In the genomic region with DNA sequence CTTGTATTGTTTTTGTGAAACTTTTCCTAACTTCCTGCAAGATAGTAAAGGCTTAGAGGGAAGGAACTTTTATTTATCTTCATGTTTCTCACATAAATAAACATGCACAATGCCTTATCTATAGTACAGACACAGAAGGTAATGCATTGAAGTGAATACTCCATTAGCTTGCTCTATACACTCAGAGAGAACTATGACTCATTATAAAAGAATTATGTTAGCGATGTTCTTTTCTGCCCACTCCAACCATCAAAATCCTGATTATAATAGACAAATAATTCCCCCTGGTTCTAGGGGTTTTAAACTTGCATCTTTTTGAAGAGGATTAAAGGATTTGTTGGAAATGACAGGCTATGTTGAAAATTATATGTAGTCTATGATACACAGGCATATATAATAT, we compare ENCODE assay signal across 19 cellular contexts.
A peak's percentile ranks its signal among the peaks of the same experiment; 100 is the strongest.
DNase-seq lines count a peak whose midpoint lies in the region; ATAC-seq, FAIRE-seq and TF ChIP-seq lines count a peak whose summit lies in the region.
"Had no signal": no experiment of that assay in that cellular context is flagged by ENCODE, and none has a peak within 500 bp of the region (broad histone marks: within the 10 kb centered on the region; RNA-seq: fewer than 3 reads in every experiment).

No MANE protein-coding gene starts in this region.

- H3K27me3 Mint-ChIP-seq in glutamatergic neuron (ENCODE audit: unreplicated experiment): no peaks in the 10 kb centered on the region
- H3K27me3 Mint-ChIP-seq: B cell; CD4-positive, alpha-beta T cell had no signal

- H3K27ac ChIP-seq in HEK293 (ENCODE audit: extremely low read depth, low read depth, low read length): no peak overlapping the region
- peak overlapping the region; percentile 75 for H3K27ac ChIP-seq in SJCRH30
- no peak overlapping the region for H3K27ac ChIP-seq in endothelial cell of umbilical vein (ENCODE audit: insufficient read depth, low read depth, low read length)
- H3K27ac ChIP-seq in ascending aorta: no peak overlapping the region
- H3K27ac ChIP-seq: SJSA1 had no signal

- CTCF ChIA-PET in HEK293 (lab: Yijun Ruan, JAX) (interaction anchor here (0.9 kb wide), 1 partner anchor 75 kb away, joined by 3 read pairs; no protein-coding TSS in a partner anchor), endothelial cell of umbilical vein (lab: Charles Lee) (no interaction called here)

- BruUV-seq in endothelial cell of umbilical vein (replicated peaks; lab: Mats Ljungman, UMichigan): no TSS peak

- no peaks in the 10 kb centered on the region for H3K79me2 ChIP-seq in endothelial cell of umbilical vein (ENCODE audit: control insufficient read depth, insufficient read depth, low read length)

- TF ChIP-seq POLR2A in endothelial cell of umbilical vein (IDR thresholded peaks at IDR 0.05; ENCODE audit: low read depth, low read length): no peak

- POLR2A ChIA-PET in HEK293 (lab: Yijun Ruan, JAX) (no interaction called here), endothelial cell of umbilical vein (lab: Charles Lee) (no interaction called here)

- no peak overlapping the region for H3K9ac ChIP-seq in endothelial cell of umbilical vein (replicated peaks; ENCODE audit: extremely low read depth, insufficient read depth, low read length)

- dilution Hi-C loops in endothelial cell of umbilical vein (cut with MboI; ENCODE audit: extremely low pct_ligation_motif_present, low sequenced_read_pairs): no loop called here

- intact Hi-C loops in endothelial cell of umbilical vein (cut with micrococcal nuclease) (no loop called here), ascending aorta (cut with DNase I) (no loop called here)

- DNase-seq in SJCRH30 (peak in 1 of 2 experiments; percentile 34), endothelial cell of umbilical vein (ENCODE audit: low read depth, low spot score) (no peak), putamen (ENCODE audit: low spot score) (peak; percentile 18), ascending aorta (ENCODE audit: low spot score in 2 of 2) (no peak), glutamatergic neuron (no peak)
- DNase-seq: CD4-positive, alpha-beta T cell; DMS79 treated with DMSO at 0.1 percent for 48 hours; GDM1; Karpas-422; NCI-H187 treated with DMSO at 0.1 percent for 48 hours; NCI-H774 had no signal

- H3K36me3 ChIP-seq in HEK293 (ENCODE audit: control insufficient read depth in 2 of 2, insufficient read depth in 1 of 2, low read length in 2 of 2) (no peaks in the 10 kb centered on the region), SJCRH30 (no peaks in the 10 kb centered on the region; the same call in 1 of the 2 replicates), endothelial cell of umbilical vein (ENCODE audit: control insufficient read depth in 2 of 2, extremely low read depth in 1 of 2, insufficient read depth in 2 of 2, low read length in 2 of 2) (no peaks in the 10 kb centered on the region), ascending aorta (no peaks in the 10 kb centered on the region)
- H3K36me3 ChIP-seq: SJSA1 had no signal

- no peak for FAIRE-seq in endothelial cell of umbilical vein (lab: Jason Lieb, UNC)
- FAIRE-seq: GM12892, H1, RCC 7860 had no signal

- H3K4me3 ChIP-seq in HEK293 (ENCODE audit: low read depth, low read length): no peak overlapping the region
- H3K4me3 ChIP-seq in SJCRH30: 0 out of 2 replicates have a peak overlapping the region, but pooled peaks have one; percentile 5
- no peak overlapping the region for H3K4me3 ChIP-seq in endothelial cell of umbilical vein (replicated peaks in 1 of 3; ENCODE audit: insufficient read depth in 1 of 3, low read depth in 1 of 3, low read length in 3 of 3)
- H3K4me3 ChIP-seq in ascending aorta: no peak overlapping the region
- H3K4me3 ChIP-seq: SJSA1 had no signal

- H3K27me3 ChIP-seq in SJCRH30: no peaks in the 10 kb centered on the region
- no peaks in the 10 kb centered on the region for H3K27me3 ChIP-seq in endothelial cell of umbilical vein (ENCODE audit: control insufficient read depth in 2 of 2, insufficient read depth in 2 of 2, low read length in 2 of 2)
- H3K27me3 ChIP-seq in ascending aorta: no peaks in the 10 kb centered on the region
- H3K27me3 ChIP-seq: SJSA1 had no signal

- TF ChIP-seq CTCF in HEK293 (tag by site-specific recombination; IDR thresholded peaks at IDR 0.05) (no peak), endothelial cell of umbilical vein (IDR thresholded peaks at IDR 0.05; ENCODE audit: extremely low read depth in 1 of 2, insufficient read depth in 1 of 2, low read depth in 1 of 2, low read length in 2 of 2) (no peak), ascending aorta (IDR thresholded peaks at IDR 0.05) (no peak), glutamatergic neuron (IDR thresholded peaks at IDR 0.05; ENCODE audit: partially characterized antibody, unreplicated experiment) (no peak)

- H3K9me3 ChIP-seq in HEK293 (ENCODE audit: control insufficient read depth, insufficient read depth, low read depth, low read length): no peaks in the 10 kb centered on the region
- no peaks in the 10 kb centered on the region for H3K9me3 ChIP-seq in SJCRH30 (replicated peaks)
- no peaks in the 10 kb centered on the region for H3K9me3 ChIP-seq in endothelial cell of umbilical vein (replicated peaks; ENCODE audit: control insufficient read depth, insufficient read depth, low read length)
- no peaks in the 10 kb centered on the region for H3K9me3 ChIP-seq in ascending aorta
- H3K9me3 ChIP-seq: SJSA1 had no signal

- no peak overlapping the region for H3K4me3 Mint-ChIP-seq in glutamatergic neuron (ENCODE audit: unreplicated experiment)
- H3K4me3 Mint-ChIP-seq: B cell; CD4-positive, alpha-beta T cell had no signal

- no peaks in the 10 kb centered on the region for H3K36me3 Mint-ChIP-seq in glutamatergic neuron (ENCODE audit: unreplicated experiment)

- no peak overlapping the region for H3K4me2 ChIP-seq in endothelial cell of umbilical vein (ENCODE audit: insufficient read depth, low read length)

- peaks cover 19% of the 10 kb centered on the region for H3K4me1 Mint-ChIP-seq in glutamatergic neuron (ENCODE audit: low read depth, unreplicated experiment)
- H3K4me1 Mint-ChIP-seq: B cell had no signal

- no peaks in the 10 kb centered on the region for H4K20me1 ChIP-seq in endothelial cell of umbilical vein (replicated peaks; ENCODE audit: control insufficient read depth, extremely low read depth, insufficient read depth, low read length)

- H3K9me3 Mint-ChIP-seq in glutamatergic neuron (ENCODE audit: unreplicated experiment): no peaks in the 10 kb centered on the region
- H3K9me3 Mint-ChIP-seq: CD4-positive, alpha-beta T cell had no signal

- ATAC-seq in GM19467 (IDR thresholded peaks at IDR 0.05; ENCODE audit: unreplicated experiment) (no peak), GM19023 (IDR thresholded peaks at IDR 0.05; ENCODE audit: unreplicated experiment) (no peak)

- H3K27ac Mint-ChIP-seq in glutamatergic neuron (ENCODE audit: unreplicated experiment): no peak overlapping the region
- H3K27ac Mint-ChIP-seq: B cell; CD4-positive, alpha-beta T cell had no signal

- 0 out of 2 replicates have a peak, but pooled peaks cover 4% of the 10 kb centered on the region for H3K4me1 ChIP-seq in HEK293 (ENCODE audit: control insufficient read depth, insufficient read depth, low read length)
- H3K4me1 ChIP-seq in SJCRH30: peaks cover 25% of the 10 kb centered on the region
- H3K4me1 ChIP-seq in endothelial cell of umbilical vein (ENCODE audit: control insufficient read depth, extremely low read depth, insufficient read depth, low read length): no peaks in the 10 kb centered on the region
- H3K4me1 ChIP-seq in ascending aorta: no peaks in the 10 kb centered on the region

- H3K9me1 ChIP-seq in endothelial cell of umbilical vein (replicated peaks; ENCODE audit: control insufficient read depth, extremely low read depth, insufficient read depth, low read length): no peaks in the 10 kb centered on the region

- H2AFZ ChIP-seq in endothelial cell of umbilical vein (ENCODE audit: low read depth, low read length): no peak overlapping the region

TF ChIP-seq in HEK293, 187 proteins besides CTCF, POLR2A, EP300 and RAD21:
- no peak for TF ChIP-seq ZNF555 (tag by site-specific recombination; conservative IDR thresholded peaks at IDR 0.05)
- no peak for TF ChIP-seq ZNF571 (tag by site-specific recombination; IDR thresholded peaks at IDR 0.05)
- TF ChIP-seq FEZF1 (tag by site-specific recombination; IDR thresholded peaks at IDR 0.05): peak; percentile 66

TF ChIP-seq in endothelial cell of umbilical vein, 7 proteins besides CTCF, POLR2A, EP300 and RAD21:
- TF ChIP-seq, protein P1, sequence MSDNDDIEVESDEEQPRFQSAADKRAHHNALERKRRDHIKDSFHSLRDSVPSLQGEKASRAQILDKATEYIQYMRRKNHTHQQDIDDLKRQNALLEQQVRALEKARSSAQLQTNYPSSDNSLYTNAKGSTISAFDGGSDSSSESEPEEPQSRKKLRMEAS (IDR thresholded peaks at IDR 0.05; ENCODE audit: insufficient read depth, insufficient read length): no peak
- TF ChIP-seq GATA2 (IDR thresholded peaks at IDR 0.05; ENCODE audit: insufficient read depth, insufficient read length, low read depth, low read length): no peak
- TF ChIP-seq FOS (IDR thresholded peaks at IDR 0.05; ENCODE audit: borderline replicate concordance, insufficient read depth, low read length): peak; percentile 33
TF ChIP-seq in endothelial cell of umbilical vein: peak in this region for 1.
